Comparison of ENCODE assay signal across 8 cellular contexts in the genomic region with DNA sequence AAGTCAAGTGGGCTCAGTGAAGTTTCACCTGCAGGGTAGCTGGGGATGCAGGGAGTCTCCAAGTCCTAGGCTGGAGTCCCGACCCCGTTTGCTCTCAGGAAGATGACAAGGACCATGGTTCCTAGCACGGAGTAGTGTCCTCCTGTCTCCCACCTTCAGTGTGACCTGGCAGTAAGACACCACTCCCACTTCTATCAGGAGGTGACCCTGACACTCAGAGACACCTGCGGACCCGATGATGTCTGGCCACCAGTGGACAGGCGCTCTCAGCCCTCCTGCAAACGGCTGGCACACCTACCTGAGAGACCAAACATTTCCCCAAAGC. TPM values are rescaled to one million over a fixed set of nuclear protein-coding genes. Genes with fewer than 3 reads are reported as not detected.
A peak's percentile ranks its signal among the peaks of the same experiment; 100 is the strongest.
DNase-seq lines count a peak whose midpoint lies in the region; ATAC-seq lines count a peak whose summit lies in the region.

No MANE protein-coding gene starts in this region.

- DNase-seq in activated CD4-positive, alpha-beta T cell treated with anti-CD3 and anti-CD28 coated beads, Interleukin-2, amount 10 ng/mL, durations not matched to agents 7 days and 5 days: no peak
- no peak for DNase-seq in activated CD4-positive, alpha-beta T cell treated with anti-CD3 and anti-CD28 coated beads, Interleukin-2, amount 50 U/mL, for 48 hours
- DNase-seq in iPS-NIHi7 (ENCODE audit: extremely low spot score): peak; percentile 16
- no peak for DNase-seq in substantia nigra (lab: John Stamatoyannopoulos, UW)
- no peak for DNase-seq in UCSD-AML1 (lab: John Stamatoyannopoulos, UW; ENCODE audit: unreplicated experiment)

- CTCF ChIA-PET in activated CD4-positive, alpha-beta T cell treated with anti-CD3 and anti-CD28 coated beads, Interleukin-2, amount 10 ng/mL, durations not matched to agents 7 days and 5 days (lab: Charles Lee): interaction anchor here (0.6 to 3.9 kb wide), 6 partner anchors 10 to 288 kb away, joined by 3 to 27 read pairs (median 4); no protein-coding TSS in a partner anchor

- ATAC-seq in activated T-helper 17 cell treated with anti-CD3 and anti-CD28 coated beads, Interleukin-2, amount 50 U/mL, for 72 hours (replicated peaks): no peak
- no peak for ATAC-seq in GM21381 (IDR thresholded peaks at IDR 0.05; ENCODE audit: unreplicated experiment)
- no peak for ATAC-seq in HG02798 (IDR thresholded peaks at IDR 0.05; ENCODE audit: poor library complexity, unreplicated experiment)

- H3K27me3 Mint-ChIP-seq in activated CD4-positive, alpha-beta T cell treated with anti-CD3 and anti-CD28 coated beads, Interleukin-2, amount 10 ng/mL, durations not matched to agents 7 days and 5 days: no peaks in the 10 kb centered on the region
- no peaks in the 10 kb centered on the region for H3K27me3 Mint-ChIP-seq in activated T-helper 17 cell treated with anti-CD3 and anti-CD28 coated beads, Interleukin-2, amount 50 U/mL, for 72 hours

- peaks cover 62% of the 10 kb centered on the region for H3K4me1 Mint-ChIP-seq in activated CD4-positive, alpha-beta T cell treated with anti-CD3 and anti-CD28 coated beads, Interleukin-2, amount 10 ng/mL, durations not matched to agents 7 days and 5 days
- peaks cover 29% of the 10 kb centered on the region for H3K4me1 Mint-ChIP-seq in activated T-helper 17 cell treated with anti-CD3 and anti-CD28 coated beads, Interleukin-2, amount 50 U/mL, for 72 hours

- peaks cover 30% of the 10 kb centered on the region for H3K36me3 Mint-ChIP-seq in activated CD4-positive, alpha-beta T cell treated with anti-CD3 and anti-CD28 coated beads, Interleukin-2, amount 10 ng/mL, durations not matched to agents 7 days and 5 days (ENCODE audit: low read depth)
- peaks cover 47% of the 10 kb centered on the region for H3K36me3 Mint-ChIP-seq in activated T-helper 17 cell treated with anti-CD3 and anti-CD28 coated beads, Interleukin-2, amount 50 U/mL, for 72 hours (ENCODE audit: low read depth)

- no peaks in the 10 kb centered on the region for H3K9me3 Mint-ChIP-seq in activated CD4-positive, alpha-beta T cell treated with anti-CD3 and anti-CD28 coated beads, Interleukin-2, amount 10 ng/mL, durations not matched to agents 7 days and 5 days
- H3K9me3 Mint-ChIP-seq in activated T-helper 17 cell treated with anti-CD3 and anti-CD28 coated beads, Interleukin-2, amount 50 U/mL, for 72 hours: no peaks in the 10 kb centered on the region

- peak overlapping the region; percentile 96 for H3K27ac Mint-ChIP-seq in activated CD4-positive, alpha-beta T cell treated with anti-CD3 and anti-CD28 coated beads, Interleukin-2, amount 10 ng/mL, durations not matched to agents 7 days and 5 days
- peak overlapping the region; percentile 84 for H3K27ac Mint-ChIP-seq in activated T-helper 17 cell treated with anti-CD3 and anti-CD28 coated beads, Interleukin-2, amount 50 U/mL, for 72 hours

- H3K27ac ChIP-seq in substantia nigra (ENCODE audit: low read depth, low read length, poor library complexity, severe bottlenecking): peak overlapping the region; percentile 93

- peak overlapping the region; percentile 91 for H3K4me3 Mint-ChIP-seq in activated CD4-positive, alpha-beta T cell treated with anti-CD3 and anti-CD28 coated beads, Interleukin-2, amount 10 ng/mL, durations not matched to agents 7 days and 5 days
- H3K4me3 Mint-ChIP-seq in activated T-helper 17 cell treated with anti-CD3 and anti-CD28 coated beads, Interleukin-2, amount 50 U/mL, for 72 hours: peak overlapping the region; percentile 80

- POLR2A ChIA-PET in activated CD4-positive, alpha-beta T cell treated with anti-CD3 and anti-CD28 coated beads, Interleukin-2, amount 10 ng/mL, durations not matched to agents 7 days and 5 days (lab: Charles Lee): interaction anchor here (0.6 kb wide), 1 partner anchor 888 kb away, joined by 4 read pairs; no protein-coding TSS in a partner anchor

RNA-seq across cellular contexts. Expression of gene SOD2, which starts 1.1 kb away (rescaled TPM):
- total RNA-seq in activated CD4-positive, alpha-beta T cell treated with anti-CD3 and anti-CD28 coated beads, Interleukin-2, amount 10 ng/mL, durations not matched to agents 7 days and 5 days: 10 to 100 TPM; 62.9 to 64.0 TPM
- 100 to 1,000 TPM; 110 to 112 TPM for total RNA-seq in activated T-helper 17 cell treated with anti-CD3 and anti-CD28 coated beads, Interleukin-2, amount 50 U/mL, for 72 hours

RNA-seq across cellular contexts. Expression of gene WTAP, which starts 35.4 kb away (rescaled TPM):
- total RNA-seq in activated CD4-positive, alpha-beta T cell treated with anti-CD3 and anti-CD28 coated beads, Interleukin-2, amount 10 ng/mL, durations not matched to agents 7 days and 5 days: 100 to 1,000 TPM; 120 to 131 TPM
- 10 to 100 TPM; 79.8 to 88.5 TPM for total RNA-seq in activated T-helper 17 cell treated with anti-CD3 and anti-CD28 coated beads, Interleukin-2, amount 50 U/mL, for 72 hours
